ENCODE assay signal across 8 cellular contexts in genomic region chr10:79068203-79068561, GRCh38.
DNase-seq lines count a peak whose midpoint lies in the region; TF ChIP-seq lines count a peak whose summit lies in the region.

No MANE protein-coding gene starts in this region.

- no peak for TF ChIP-seq CTCF in WI38 (IDR thresholded peaks at IDR 0.05; ENCODE audit: low read depth, low read length)

- H3K4me1 ChIP-seq in effector memory CD4-positive, alpha-beta T cell (ENCODE audit: control insufficient read depth, insufficient read depth, low read length, poor library complexity, severe bottlenecking): peaks cover 29% of the 10 kb centered on the region
- peaks cover 26% of the 10 kb centered on the region for H3K4me1 ChIP-seq in neuron (ENCODE audit: insufficient read depth, low read length)

- no peaks in the 10 kb centered on the region for H3K9me3 ChIP-seq in effector memory CD4-positive, alpha-beta T cell (ENCODE audit: control insufficient read depth, low read length)
- H3K9me3 ChIP-seq in neuron (ENCODE audit: low read length): no peaks in the 10 kb centered on the region

- no peaks in the 10 kb centered on the region for H3K27me3 ChIP-seq in effector memory CD4-positive, alpha-beta T cell (replicated peaks; ENCODE audit: control insufficient read depth, insufficient read depth, low read length, poor library complexity, severe bottlenecking)
- no peaks in the 10 kb centered on the region for H3K27me3 ChIP-seq in neuron (ENCODE audit: insufficient read depth, low read length)

- H3K4me3 ChIP-seq in WI38 (ENCODE audit: low read depth, low read length): peak overlapping the region; percentile 61
- H3K4me3 ChIP-seq in effector memory CD4-positive, alpha-beta T cell (ENCODE audit: insufficient read depth, low read depth, low read length, poor library complexity, severe bottlenecking): peak overlapping the region; percentile 65
- H3K4me3 ChIP-seq in neuron (ENCODE audit: low read length): peak overlapping the region; percentile 97

- no peak overlapping the region for H2AFZ ChIP-seq in neuron (ENCODE audit: low read depth, low read length)

- peak overlapping the region; percentile 73 for H3K27ac ChIP-seq in effector memory CD4-positive, alpha-beta T cell (ENCODE audit: insufficient read depth, low read length, poor library complexity, severe bottlenecking)

- DNase-seq in activated effector memory CD4-positive, alpha-beta T cell treated with anti-CD3 and anti-CD28 coated beads, Interleukin-2, amount 50 U/mL, for 16 hours: peak; percentile 82
- DNase-seq in activated effector memory CD4-positive, alpha-beta T cell treated with Interleukin-2 at 50 U/mL for 16 hours: no peak
- DNase-seq in effector memory CD4-positive, alpha-beta T cell: peak in 1 of 3 donors; percentile 15
- DNase-seq in GM19240 (ENCODE audit: insufficient read length, low spot score): no peak
- DNase-seq in NOMO-1 (lab: John Stamatoyannopoulos, UW; ENCODE audit: unreplicated experiment in 2 of 2): no peak
- no peak for DNase-seq in CD1c-positive myeloid dendritic cell (ENCODE audit: extremely low spot score)

- H3K36me3 ChIP-seq in effector memory CD4-positive, alpha-beta T cell (ENCODE audit: control insufficient read depth, insufficient read depth, low read length): no peaks in the 10 kb centered on the region
- H3K36me3 ChIP-seq in neuron (ENCODE audit: insufficient read depth, low read length): no peaks in the 10 kb centered on the region
